In genomic region chr6:104887350-104887749, GRCh38 we compare ENCODE assay signal across 10 cellular contexts. TPM values are rescaled to one million over a fixed set of nuclear protein-coding genes. Genes with fewer than 3 reads are reported as not detected.
DNase-seq lines count a peak whose midpoint lies in the region; ATAC-seq and TF ChIP-seq lines count a peak whose summit lies in the region.
"Had no signal": no experiment of that assay in that cellular context is flagged by ENCODE, and none has a peak within 500 bp of the region (broad histone marks: within the 10 kb centered on the region; RNA-seq: fewer than 3 reads in every experiment).

No MANE protein-coding gene starts in this region.

- no peaks in the 10 kb centered on the region for H4K20me1 ChIP-seq in neural cell (ENCODE audit: insufficient read depth)

- TF ChIP-seq CTCF in GM13977 (IDR thresholded peaks at IDR 0.05; ENCODE audit: extremely low read depth, insufficient read depth, missing control alignments) (no peak), NB4 (IDR thresholded peaks at IDR 0.05; ENCODE audit: low read depth, low read length) (no peak), choroid plexus epithelial cell (conservative IDR thresholded peaks at IDR 0.05; ENCODE audit: low read depth, low read length) (no peak), neural cell (IDR thresholded peaks at IDR 0.05; ENCODE audit: poor library complexity, severe bottlenecking) (no peak)

- no peaks in the 10 kb centered on the region for H3K9me3 ChIP-seq in neural cell (ENCODE audit: low read length)

- H3K27ac ChIP-seq in neural cell (ENCODE audit: low read length) = no peak overlapping the region

- H3K79me2 ChIP-seq in neural cell (replicated peaks; ENCODE audit: insufficient read depth, low read length) = no peaks in the 10 kb centered on the region

- no peaks in the 10 kb centered on the region for H3K9me2 ChIP-seq in neural cell (ENCODE audit: insufficient read depth, low read length)

- H3K4me3 ChIP-seq in NB4 (ENCODE audit: low read depth, low read length) (no peak overlapping the region), choroid plexus epithelial cell (ENCODE audit: low read depth, low read length) (no peak overlapping the region), neural cell (ENCODE audit: low read length) (no peak overlapping the region)

- no peak for TF ChIP-seq POLR2A in NB4 (IDR thresholded peaks at IDR 0.05; ENCODE audit: extremely low read depth, insufficient read length)

- no peak overlapping the region for H3K4me2 ChIP-seq in neural cell (ENCODE audit: low read length)

- TF ChIP-seq EP300 in neural cell (conservative IDR thresholded peaks at IDR 0.05; ENCODE audit: poor library complexity, severe bottlenecking) = no peak

- H2AFZ ChIP-seq in neural cell (ENCODE audit: low read depth, low read length) = no peak overlapping the region

- DNase-seq in GM13977 (ENCODE audit: low spot score) (peak; percentile 24), NB4 (ENCODE audit: low read depth) (peak; percentile 67), choroid plexus epithelial cell (ENCODE audit: low read depth) (peak; percentile 42), nucleus accumbens (lab: John Stamatoyannopoulos, UW) (no peak)
- DNase-seq in stimulated activated CD4-positive, alpha-beta T cell treated with anti-CD3 and anti-CD28 coated beads, Interleukin-4, amount 100 ng/mL, for 24 hours = no peak
- DNase-seq: activated naive CD8-positive, alpha-beta T cell treated with anti-CD3 and anti-CD28 coated beads for 36 hours; NCI-H1694 treated with DMSO at 0.1 percent for 48 hours had no signal

- no peak for ATAC-seq in GM18520 (IDR thresholded peaks at IDR 0.05; ENCODE audit: unreplicated experiment)
- no peak for ATAC-seq in GM19397 (IDR thresholded peaks at IDR 0.05; ENCODE audit: unreplicated experiment)

- no peaks in the 10 kb centered on the region for H3K36me3 ChIP-seq in neural cell (ENCODE audit: insufficient read depth, low read length)

- TF ChIP-seq RAD21 in neural cell (conservative IDR thresholded peaks at IDR 0.05) = no peak

- no peak overlapping the region for H3K9ac ChIP-seq in neural cell (ENCODE audit: low read length)

- no peaks in the 10 kb centered on the region for H3K27me3 ChIP-seq in neural cell (ENCODE audit: insufficient read depth, low read depth, low read length)

- no peaks in the 10 kb centered on the region for H3F3A ChIP-seq in neural cell (ENCODE audit: insufficient read depth, low read length, poor library complexity, severe bottlenecking)

- in situ Hi-C loops in GM13977 (cut with MboI; ENCODE audit: low pct_unique_long_range_greater_than_20kb, low sequenced_read_pairs, unreplicated experiment) = no loop called here

TF ChIP-seq in neural cell, 6 proteins besides CTCF, POLR2A, EP300 and RAD21:
- TF ChIP-seq REST (IDR thresholded peaks at IDR 0.05; ENCODE audit: borderline replicate concordance) (peak; percentile 27), EZH2 (IDR thresholded peaks at IDR 0.05; ENCODE audit: borderline replicate concordance, insufficient read depth, low read length, poor library complexity, severe bottlenecking) (no peak), TAF1 (IDR thresholded peaks at IDR 0.05; ENCODE audit: low read depth) (no peak), POLR2AphosphoS5 (IDR thresholded peaks at IDR 0.05) (no peak), SMC3 (conservative IDR thresholded peaks at IDR 0.05; ENCODE audit: poor library complexity) (no peak)

RNA-seq across cellular contexts. Expression of gene HACE1, which starts 27.6 kb away (rescaled TPM):
- 70.6 and 71.1 TPM in 2 replicates for polyA plus RNA-seq in neural cell
- polyA minus RNA-seq in neural cell = 68.4 and 80.7 TPM in 2 replicates

Comparison
In these comparisons a context has a peak if more than half of its experiments do, and no peak if none do; other contexts are left out.
1. DNase-seq: peak in GM13977 (single experiment), NB4 (single experiment) and choroid plexus epithelial cell (single experiment); none in stimulated activated CD4-positive, alpha-beta T cell treated with anti-CD3 and anti-CD28 coated beads, Interleukin-4, amount 100 ng/mL, for 24 hours (single experiment) and nucleus accumbens (0 of 56).